8 cellular contexts compared by ENCODE assay signal in the genomic region with DNA sequence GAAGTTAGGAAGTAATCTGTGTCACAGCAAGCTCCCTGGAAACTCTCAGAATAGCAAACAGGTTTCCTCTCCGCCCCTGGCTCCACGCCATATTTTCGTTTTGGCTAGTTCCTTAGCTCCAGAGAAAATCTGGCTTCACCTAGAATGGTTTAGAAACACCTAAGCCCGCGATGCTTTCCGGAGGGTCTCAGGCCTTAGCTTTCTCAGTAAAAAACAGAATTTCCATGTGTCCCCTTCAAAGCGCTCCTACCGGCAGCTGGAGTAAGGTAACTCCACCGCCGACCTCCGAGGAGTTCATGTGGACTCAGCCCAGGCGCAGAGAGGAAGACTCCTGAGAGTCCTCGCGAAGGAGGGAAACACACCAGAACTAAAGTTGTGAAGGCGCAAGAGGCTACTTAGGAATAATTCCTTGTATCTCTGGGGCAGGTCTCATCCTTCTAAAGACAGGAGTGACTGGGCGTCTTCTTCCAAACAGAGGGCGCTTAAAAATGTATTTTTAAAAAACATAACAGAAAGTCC. TPM values are rescaled to one million over a fixed set of nuclear protein-coding genes. Genes with fewer than 3 reads are reported as not detected.
A peak's percentile ranks its signal among the peaks of the same experiment; 100 is the strongest.
DNase-seq lines count a peak whose midpoint lies in the region; ATAC-seq, FAIRE-seq and TF ChIP-seq lines count a peak whose summit lies in the region.

No MANE protein-coding gene starts in this region.

- H3K4me3 Mint-ChIP-seq in GM23338, result peak overlapping the region; percentile 87

- in situ Hi-C loops in astrocyte of the cerebellum (cut with HindIII; ENCODE audit: low sequenced_read_pairs), result no loop called here

- H3K9me2 ChIP-seq in GM23338 (ENCODE audit: insufficient read depth) (no peaks in the 10 kb centered on the region), PC-3 (replicated peaks; ENCODE audit: low read length) (no peaks in the 10 kb centered on the region)

- no peak overlapping the region for H3K27ac Mint-ChIP-seq in GM23338

- H3K79me2 ChIP-seq in GM23338 (replicated peaks; ENCODE audit: insufficient read depth) (no peaks in the 10 kb centered on the region), PC-3 (ENCODE audit: low read length) (peaks cover 20% of the 10 kb centered on the region)

- no peaks in the 10 kb centered on the region for H3K9me3 Mint-ChIP-seq in GM23338

- no peaks in the 10 kb centered on the region for H3K4me1 Mint-ChIP-seq in GM23338

- H3K27me3 Mint-ChIP-seq in GM23338 (ENCODE audit: insufficient read depth, low read depth, poor library complexity), result peaks cover 18% of the 10 kb centered on the region

- no peak overlapping the region for H3K27ac ChIP-seq in GM23338 (ENCODE audit: low read depth)
- H3K27ac ChIP-seq in PC-3 (ENCODE audit: low read length), result peak overlapping the region; percentile 94
- peak overlapping the region; percentile 76 to 86 (median 78) for H3K27ac ChIP-seq in sigmoid colon

- H3K9ac ChIP-seq in PC-3 (ENCODE audit: low read length), result peak overlapping the region; percentile 89

- 0% methylated on average over 17 of the region's 17 CpGs for WGBS in sigmoid colon, 2 donors

- TF ChIP-seq CTCF in AG10803 (conservative IDR thresholded peaks at IDR 0.05; ENCODE audit: low read length) (no peak), GM23338 (conservative IDR thresholded peaks at IDR 0.05; ENCODE audit: low read depth in 2 of 2) (no peak), PC-3 (conservative IDR thresholded peaks at IDR 0.05; ENCODE audit: low read depth, low read length) (no peak), astrocyte of the cerebellum (IDR thresholded peaks at IDR 0.05; ENCODE audit: low read depth, low read length, missing control alignments) (no peak), sigmoid colon (IDR thresholded peaks at IDR 0.05) (no peak)

- ATAC-seq in GM23338 (peak; percentile 67), PC-3 (peak; percentile 21), HG02763 (IDR thresholded peaks at IDR 0.05; ENCODE audit: unreplicated experiment) (no peak)

- FAIRE-seq in RCC 7860 (lab: Jason Lieb, UNC), result no peak

- POLR2A ChIA-PET in PC-3 (lab: Charles Lee; ENCODE audit: unreplicated experiment), result interaction anchor here (0.6 to 1.0 kb wide), 4 partner anchors 23 to 169 kb away, joined by 3 to 7 read pairs (median 4); a partner anchor contains a TSS

- DNase-seq in AG10803 (ENCODE audit: low read depth) (no peak), GM23338 (ENCODE audit: low spot score) (peak; percentile 63), PC-3 (peak; percentile 71), astrocyte of the cerebellum (ENCODE audit: low read depth) (no peak), sigmoid colon (peak; percentile 86), RCC 7860 (ENCODE audit: low spot score) (no peak)

- H3K36me3 Mint-ChIP-seq in GM23338 (ENCODE audit: low read depth), result no peaks in the 10 kb centered on the region

- no peak for TF ChIP-seq POLR2A in sigmoid colon (IDR thresholded peaks at IDR 0.05)

- TF ChIP-seq EP300 in sigmoid colon (IDR thresholded peaks at IDR 0.05), result no peak

- CTCF ChIA-PET in PC-3 (lab: Charles Lee), result interaction anchor here (0.7 kb wide), 1 partner anchor 13 kb away, joined by 3 read pairs; no protein-coding TSS in a partner anchor

- H3K4me2 ChIP-seq in GM23338, result peak overlapping the region; percentile 86
- peak overlapping the region; percentile 74 for H3K4me2 ChIP-seq in PC-3 (ENCODE audit: low read length)

- H3K4me3 ChIP-seq in AG10803 (ENCODE audit: low read length) (peak overlapping the region; percentile 64), GM23338 (peak overlapping the region; percentile 62), PC-3 (ENCODE audit: low read length) (peak overlapping the region; percentile 78), astrocyte of the cerebellum (ENCODE audit: low read depth, low read length) (peak overlapping the region; percentile 43), iPS-11a (ENCODE audit: low read depth, low read length) (peak overlapping the region; percentile 72), sigmoid colon (peak overlapping the region; percentile 36 to 71 (median 64))

- BruUV-seq in PC-3 (replicated peaks; lab: Mats Ljungman, UMichigan), result TSS peak; percentile 75

- no peaks in the 10 kb centered on the region for H3K9me3 ChIP-seq in PC-3 (ENCODE audit: low read length)
- no peaks in the 10 kb centered on the region for H3K9me3 ChIP-seq in sigmoid colon

- H4K20me1 ChIP-seq in GM23338 (replicated peaks; ENCODE audit: insufficient read depth) (no peaks in the 10 kb centered on the region), PC-3 (ENCODE audit: low read length) (peaks cover 14% of the 10 kb centered on the region; the same call in 1 of the 2 replicates)

- H3F3A ChIP-seq in GM23338 (replicated peaks; ENCODE audit: low read depth) (peaks cover 7% of the 10 kb centered on the region; the same call in 1 of the 2 replicates), PC-3 (ENCODE audit: low read length, unreplicated experiment) (peaks cover 4% of the 10 kb centered on the region)

- peaks cover 11% of the 10 kb centered on the region; the same call in 1 of the 2 replicates for H3K4me1 ChIP-seq in GM23338 (ENCODE audit: insufficient read depth)
- H3K4me1 ChIP-seq in PC-3 (ENCODE audit: insufficient read depth, low read length), result peaks cover 48% of the 10 kb centered on the region
- H3K4me1 ChIP-seq in sigmoid colon, result peaks cover 0 to 20% (median 9%) of the 10 kb centered on the region in 4 donors

- intact Hi-C loops in PC-3 (cut with micrococcal nuclease) (no loop called here), sigmoid colon (cut with DNase I) (no loop called here)

- peaks cover 31% of the 10 kb centered on the region for H3K27me3 ChIP-seq in GM23338 (ENCODE audit: insufficient read depth)
- no peaks in the 10 kb centered on the region for H3K27me3 ChIP-seq in PC-3 (ENCODE audit: low read length)
- H3K27me3 ChIP-seq in sigmoid colon, result no peaks in the 10 kb centered on the region

- H2AFZ ChIP-seq in GM23338 (peak overlapping the region; percentile 98), PC-3 (ENCODE audit: low read length) (peak overlapping the region; percentile 19; the same call in 1 of the 2 replicates)

- H3K36me3 ChIP-seq in GM23338 (ENCODE audit: insufficient read depth), result no peaks in the 10 kb centered on the region
- H3K36me3 ChIP-seq in PC-3 (ENCODE audit: low read depth, low read length), result no peaks in the 10 kb centered on the region
- H3K36me3 ChIP-seq in sigmoid colon, result no peaks in the 10 kb centered on the region

TF ChIP-seq in GM23338, 12 proteins besides CTCF, POLR2A, EP300 and RAD21:
- TF ChIP-seq, protein P1, sequence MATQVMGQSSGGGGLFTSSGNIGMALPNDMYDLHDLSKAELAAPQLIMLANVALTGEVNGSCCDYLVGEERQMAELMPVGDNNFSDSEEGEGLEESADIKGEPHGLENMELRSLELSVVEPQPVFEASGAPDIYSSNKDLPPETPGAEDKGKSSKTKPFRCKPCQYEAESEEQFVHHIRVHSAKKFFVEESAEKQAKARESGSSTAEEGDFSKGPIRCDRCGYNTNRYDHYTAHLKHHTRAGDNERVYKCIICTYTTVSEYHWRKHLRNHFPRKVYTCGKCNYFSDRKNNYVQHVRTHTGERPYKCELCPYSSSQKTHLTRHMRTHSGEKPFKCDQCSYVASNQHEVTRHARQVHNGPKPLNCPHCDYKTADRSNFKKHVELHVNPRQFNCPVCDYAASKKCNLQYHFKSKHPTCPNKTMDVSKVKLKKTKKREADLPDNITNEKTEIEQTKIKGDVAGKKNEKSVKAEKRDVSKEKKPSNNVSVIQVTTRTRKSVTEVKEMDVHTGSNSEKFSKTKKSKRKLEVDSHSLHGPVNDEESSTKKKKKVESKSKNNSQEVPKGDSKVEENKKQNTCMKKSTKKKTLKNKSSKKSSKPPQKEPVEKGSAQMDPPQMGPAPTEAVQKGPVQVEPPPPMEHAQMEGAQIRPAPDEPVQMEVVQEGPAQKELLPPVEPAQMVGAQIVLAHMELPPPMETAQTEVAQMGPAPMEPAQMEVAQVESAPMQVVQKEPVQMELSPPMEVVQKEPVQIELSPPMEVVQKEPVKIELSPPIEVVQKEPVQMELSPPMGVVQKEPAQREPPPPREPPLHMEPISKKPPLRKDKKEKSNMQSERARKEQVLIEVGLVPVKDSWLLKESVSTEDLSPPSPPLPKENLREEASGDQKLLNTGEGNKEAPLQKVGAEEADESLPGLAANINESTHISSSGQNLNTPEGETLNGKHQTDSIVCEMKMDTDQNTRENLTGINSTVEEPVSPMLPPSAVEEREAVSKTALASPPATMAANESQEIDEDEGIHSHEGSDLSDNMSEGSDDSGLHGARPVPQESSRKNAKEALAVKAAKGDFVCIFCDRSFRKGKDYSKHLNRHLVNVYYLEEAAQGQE (IDR thresholded peaks at IDR 0.05; ENCODE audit: unreplicated experiment), result no peak
- TF ChIP-seq EZH2phosphoT487 (IDR thresholded peaks at IDR 0.05; ENCODE audit: unreplicated experiment) (no peak), CREB1 (CRISPR knock-in tag; IDR thresholded peaks at IDR 0.05; ENCODE audit: low read depth) (0 out of 2 replicates have a peak, but pooled peaks have one; percentile 15), JUNB (IDR thresholded peaks at IDR 0.05; ENCODE audit: unreplicated experiment) (no peak)

RNA-seq across cellular contexts. Expression of a gene that starts 0.4 kb away (rescaled TPM):
- 10.2 and 11.9 TPM in 2 replicates for total RNA-seq in GM23338 (2014; rRNA removed; shearing (Covaris generic))
- polyA plus RNA-seq in GM23338 (2016; fragmentation: Nextera tagmentation; extraction: Ambion mirVana) (7.0 and 7.3 TPM in 2 replicates), sigmoid colon (10 to 100 TPM in 1 of 3 donors, 1 to 10 TPM in 2; 6.6 to 20.5 (median 6.9) TPM)
- total RNA-seq in PC-3 (2014; rRNA removed) (17.8 and 19.4 TPM in 2 replicates), sigmoid colon (10 to 100 TPM; 11.4 to 28.2 (median 20.4) TPM)

Comparison
In these comparisons a context has a peak if more than half of its experiments do, and no peak if none do; other contexts are left out.
1. DNase-seq: peak in GM23338 (single experiment), PC-3 (single experiment) and sigmoid colon (single experiment); none in AG10803 (single experiment), astrocyte of the cerebellum (single experiment) and RCC 7860 (single experiment).
2. Peak in every context shown above with its lines, with median percentiles within 50 percentile points of each other: H3K4me3 ChIP-seq.